19 cellular contexts compared by ENCODE assay signal in genomic region chr1:7398982-7399381, GRCh38.
"Had no signal": no experiment of that assay in that cellular context is flagged by ENCODE, and none has a peak within 500 bp of the region (broad histone marks: within the 10 kb centered on the region; RNA-seq: fewer than 3 reads in every experiment).

No MANE protein-coding gene starts in this region.

- H3K4me1 ChIP-seq: pancreas had no signal

- FAIRE-seq: astrocyte, pancreas had no signal

- H3K9me3 ChIP-seq: pancreas had no signal

- H3K27me3 ChIP-seq: heart right ventricle, pancreas, tibial artery had no signal

- H3K36me3 ChIP-seq: heart right ventricle, pancreas, tibial artery had no signal

- H3K4me3 ChIP-seq: coronary artery, heart right ventricle, mucosa of descending colon, pancreas, tibial artery had no signal

- H3K27ac ChIP-seq: coronary artery, epithelial cell of prostate, heart right ventricle, pancreas, tibial artery had no signal

- DNase-seq: activated CD4-positive, alpha-beta memory T cell treated with anti-CD3 and anti-CD28 coated beads for 36 hours; activated CD4-positive, alpha-beta T cell treated with anti-CD3 and anti-CD28 coated beads for 4 hours; activated CD4-positive, CD25-positive, alpha-beta regulatory T cell; activated naive CD4-positive, alpha-beta T cell treated with Interleukin-2 at 50 U/mL for 16 hours; activated naive CD8-positive, alpha-beta T cell treated with anti-CD3 and anti-CD28 coated beads for 36 hours; activated T-cell treated with anti-CD3 and anti-CD28 coated beads, Interleukin-2, amount 50 U/mL, for 48 hours; heart right ventricle; left ventricle myocardium superior; mucosa of descending colon; nephron progenitor cell; pancreas; right cardiac atrium; stimulated activated CD4-positive, alpha-beta T cell treated with anti-CD3 and anti-CD28 coated beads, Interleukin-12 subunit alpha, Interleukin-12 subunit beta, amount 100 ng/mL, for 4 hours; stimulated activated naive CD8-positive, alpha-beta T cell treated with anti-CD3 and anti-CD28 coated beads, Interleukin-15, amount 100 ng/mL, for 72 hours; T-helper 9 cell; tibial artery had no signal
